In genomic region chr15:90211440-90212168, GRCh38 we compare ENCODE assay signal across 10 cellular contexts. TPM values are rescaled to one million over a fixed set of nuclear protein-coding genes. Genes with fewer than 3 reads are reported as not detected.
DNase-seq lines count a peak whose midpoint lies in the region; ATAC-seq and TF ChIP-seq lines count a peak whose summit lies in the region.
"Had no signal": no experiment of that assay in that cellular context is flagged by ENCODE, and none has a peak within 500 bp of the region (broad histone marks: within the 10 kb centered on the region; RNA-seq: fewer than 3 reads in every experiment).

No MANE protein-coding gene starts in this region.

- DNase-seq in H4 (ENCODE audit: low spot score) (peak; percentile 54), adipocyte (ENCODE audit: low read depth) (peak; percentile 41), right atrium auricular region (ENCODE audit: low spot score) (no peak), sigmoid colon (no peak), NOMO-1 (lab: John Stamatoyannopoulos, UW; ENCODE audit: unreplicated experiment in 2 of 2) (no peak), immature natural killer cell (no peak)

- peaks cover 7% of the 10 kb centered on the region for H3K4me1 ChIP-seq in adipocyte (ENCODE audit: control insufficient read depth, insufficient read depth, low read length)
- peaks cover 0 to 54% of the 10 kb centered on the region in 2 donors for H3K4me1 ChIP-seq in right atrium auricular region
- H3K4me1 ChIP-seq in sigmoid colon = peaks cover 0 to 56% (median 45%) of the 10 kb centered on the region in 4 donors

- H3K4me1 Mint-ChIP-seq in immature natural killer cell = peaks cover 10 to 20% of the 10 kb centered on the region in 2 donors

- TF ChIP-seq POLR2A in sigmoid colon (IDR thresholded peaks at IDR 0.05) = peak in 1 of 2 donors; percentile 18

- H3K9ac ChIP-seq in adipocyte (ENCODE audit: low read length) = no peak overlapping the region

- intact Hi-C loops in sigmoid colon (cut with DNase I) = no loop called here

- TF ChIP-seq CTCF in right atrium auricular region (IDR thresholded peaks at IDR 0.05) (no peak), sigmoid colon (IDR thresholded peaks at IDR 0.05) (no peak)

- TF ChIP-seq EP300 in sigmoid colon (IDR thresholded peaks at IDR 0.05) = no peak

- no peak overlapping the region for H3K4me3 ChIP-seq in adipocyte (ENCODE audit: low read length)
- no peak overlapping the region for H3K4me3 ChIP-seq in right atrium auricular region
- peak overlapping the region in 1 of 4 donors; percentile 2 for H3K4me3 ChIP-seq in sigmoid colon

- H3K27ac ChIP-seq in right atrium auricular region = peak overlapping the region; percentile 57 to 64
- peak overlapping the region; percentile 52 to 71 (median 68) for H3K27ac ChIP-seq in sigmoid colon

- peaks cover 0 to 3% (median 3%) of the 10 kb centered on the region in 3 donors for H3K27me3 Mint-ChIP-seq in immature natural killer cell (ENCODE audit: low read depth in 3 of 3)
- H3K27me3 Mint-ChIP-seq: naive thymus-derived CD8-positive, alpha-beta T cell had no signal

- no peaks in the 10 kb centered on the region for H3K9me3 ChIP-seq in adipocyte (ENCODE audit: control insufficient read depth, low read length)
- H3K9me3 ChIP-seq in right atrium auricular region = no peaks in the 10 kb centered on the region
- H3K9me3 ChIP-seq in sigmoid colon = no peaks in the 10 kb centered on the region

- H3K36me3 ChIP-seq in adipocyte (ENCODE audit: control insufficient read depth, insufficient read depth, low read length, severe bottlenecking) (peaks cover 10% of the 10 kb centered on the region), right atrium auricular region (peaks cover 10% of the 10 kb centered on the region), sigmoid colon (peaks cover 0 to 29% (median 4%) of the 10 kb centered on the region in 4 donors)

- H3K27ac Mint-ChIP-seq in immature natural killer cell = no peak overlapping the region

- H3K9me3 Mint-ChIP-seq in immature natural killer cell = no peaks in the 10 kb centered on the region

- no peak for ATAC-seq in HG02981 (IDR thresholded peaks at IDR 0.05; ENCODE audit: unreplicated experiment)
- ATAC-seq in HG02870 (IDR thresholded peaks at IDR 0.05; ENCODE audit: unreplicated experiment) = no peak
- ATAC-seq: naive thymus-derived CD8-positive, alpha-beta T cell had no signal

- H3K4me3 Mint-ChIP-seq in immature natural killer cell = no peak overlapping the region
- H3K4me3 Mint-ChIP-seq: naive thymus-derived CD8-positive, alpha-beta T cell had no signal

- no peaks in the 10 kb centered on the region for H3K27me3 ChIP-seq in adipocyte (replicated peaks; ENCODE audit: control insufficient read depth, insufficient read depth, low read length)
- no peaks in the 10 kb centered on the region for H3K27me3 ChIP-seq in right atrium auricular region
- no peaks in the 10 kb centered on the region for H3K27me3 ChIP-seq in sigmoid colon

- WGBS in sigmoid colon, 2 donors = 13 to 45% methylated on average over 13 of the region's 13 CpGs

- H3K36me3 Mint-ChIP-seq in immature natural killer cell = peaks cover 4 to 13% (median 4%) of the 10 kb centered on the region in 3 donors

RNA-seq across cellular contexts. Expression of gene SEMA4B, which starts 10.5 kb away (rescaled TPM):
- 13.5 and 18.9 TPM in 2 replicates for total RNA-seq in H4 (2014; rRNA removed; shearing (Covaris generic))
- total RNA-seq in right atrium auricular region (10 to 100 TPM; 22.1 to 31.6 TPM), sigmoid colon (10 to 100 TPM; 42.0 to 72.4 (median 58.6) TPM)
- polyA plus RNA-seq in sigmoid colon (10 to 100 TPM; 10.6 to 94.5 (median 11.4) TPM), immature natural killer cell (10 to 100 TPM in 2 of 3 donors, 1 to 10 TPM in 1; 3.3 to 12.1 (median 11.4) TPM)

RNA-seq across cellular contexts. Expression of gene CIB1, which starts 22.1 kb away (rescaled TPM):
- 36.7 and 39.0 TPM in 2 replicates for total RNA-seq in H4 (2014; rRNA removed; shearing (Covaris generic))
- total RNA-seq in right atrium auricular region (10 to 100 TPM; 24.9 to 31.1 TPM), sigmoid colon (10 to 100 TPM; 18.6 to 35.7 (median 35.5) TPM)
- polyA plus RNA-seq in sigmoid colon (100 to 1,000 TPM; 283 to 436 (median 359) TPM), immature natural killer cell (100 to 1,000 TPM; 219 to 304 (median 265) TPM)

RNA-seq across cellular contexts. Expression of gene GDPGP1, which starts 22.4 kb away (rescaled TPM):
- 3.1 and 3.6 TPM in 2 replicates for total RNA-seq in H4 (2014; rRNA removed; shearing (Covaris generic))
- total RNA-seq in right atrium auricular region (10 to 100 TPM in 1 of 2 donors, 1 to 10 TPM in 1; 8.6 to 16.1 TPM), sigmoid colon (1 to 10 TPM; 3.0 to 7.5 (median 5.4) TPM)
- polyA plus RNA-seq in sigmoid colon (10 to 100 TPM in 1 of 3 donors, 1 to 10 TPM in 2; 7.9 to 12.7 (median 9.0) TPM), immature natural killer cell (1 to 10 TPM in 2 of 3 donors, under 1 TPM in 1; 0.82 to 5.9 (median 1.4) TPM)

RNA-seq across cellular contexts. Expression of gene TTLL13, which starts 37.8 kb away (rescaled TPM):
- 0.06 TPM in 1 of 2 replicates, not detected in the other for total RNA-seq in H4 (2014; rRNA removed; shearing (Covaris generic))
- total RNA-seq in right atrium auricular region (not detected), sigmoid colon (not detected)
- polyA plus RNA-seq in sigmoid colon (under 1 TPM in 1 of 3 donors, not detected in 2; 0.25 TPM), immature natural killer cell (1 to 10 TPM in 1 of 3 donors, under 1 TPM in 2; 0.23 to 2.0 (median 0.24) TPM)
- total RNA-seq: aorta had no signal
- polyA plus RNA-seq: aorta; naive thymus-derived CD8-positive, alpha-beta T cell had no signal

RNA-seq across cellular contexts. Expression of gene NGRN, which starts 53.9 kb away (rescaled TPM):
- total RNA-seq in H4 (2014; rRNA removed; shearing (Covaris generic)) = 66.1 and 74.5 TPM in 2 replicates
- total RNA-seq in right atrium auricular region = 100 to 1,000 TPM; 107 to 110 TPM
- 100 to 1,000 TPM in 3 of 4 donors, 10 to 100 TPM in 1; 81.2 to 139 (median 111) TPM for total RNA-seq in sigmoid colon
- polyA plus RNA-seq in sigmoid colon = 10 to 100 TPM; 43.2 to 66.7 (median 51.8) TPM
- polyA plus RNA-seq in immature natural killer cell = 10 to 100 TPM; 20.2 to 32.1 (median 26.0) TPM

Comparison
In these comparisons a context has a peak if more than half of its experiments do, and no peak if none do; other contexts are left out.
1. DNase-seq: peak in H4 (single experiment) and adipocyte (single experiment); none in right atrium auricular region (single experiment), sigmoid colon (single experiment), NOMO-1 (0 of 2) and immature natural killer cell (0 of 3).